In the genomic region with DNA sequence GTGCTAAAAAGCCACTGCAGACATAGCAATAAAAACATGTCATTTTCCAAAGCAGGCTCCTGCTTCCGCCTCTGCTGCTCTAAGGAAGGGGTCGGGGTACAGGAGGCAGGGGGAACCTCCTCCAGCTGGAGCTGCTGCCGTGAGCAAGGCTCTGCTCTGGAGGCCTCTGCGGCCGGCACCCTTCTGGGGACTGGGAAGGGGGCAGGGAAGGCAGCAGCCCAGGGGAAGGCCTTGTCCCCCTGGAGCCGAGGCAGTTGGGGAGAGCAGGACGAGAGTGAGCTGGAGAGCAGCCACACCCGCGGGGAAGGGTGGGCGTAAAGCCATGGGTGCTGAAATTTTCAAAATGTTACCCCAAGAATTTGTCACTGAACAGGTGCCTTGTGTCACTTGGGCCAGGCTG, we compare ENCODE assay signal across 8 cellular contexts. TPM values are rescaled to one million over a fixed set of nuclear protein-coding genes. Genes with fewer than 3 reads are reported as not detected.
"Had no signal": no experiment of that assay in that cellular context is flagged by ENCODE, and none has a peak within 500 bp of the region (broad histone marks: within the 10 kb centered on the region; RNA-seq: fewer than 3 reads in every experiment).

No MANE protein-coding gene starts in this region.

RNA-seq across cellular contexts. Expression of gene PNCK, which starts 22.9 kb away (rescaled TPM):
- total RNA-seq: activated B cell treated with CpG ODN at 0.5 μM for 24 hours; activated CD8-positive, alpha-beta memory T cell treated with anti-CD3 and anti-CD28 coated beads for 36 hours; activated T-helper 1 cell treated with anti-CD3 and anti-CD28 coated beads, Interleukin-12 subunit alpha, Interleukin-12 subunit beta, Interleukin-2, Interleukin-4 antibody, amounts not matched to agents 30 ng/mL and 10 ng/mL and 1 ng/mL, durations not matched to agents 14 hours and 24 hours and 36 hours; body of pancreas had no signal

RNA-seq across cellular contexts. Expression of gene DUSP9, which starts 49.5 kb away (rescaled TPM):
- total RNA-seq: activated B cell treated with CpG ODN at 0.5 μM for 24 hours; activated T-cell treated with anti-CD3 and anti-CD28 coated beads, Interleukin-2, amount 50 U/mL, for 72 hours; aorta; body of pancreas; cardiac septum had no signal
- polyA plus RNA-seq: adrenal gland, aorta had no signal
